18 cellular contexts compared by ENCODE assay signal in genomic region chr16:89027281-89027680, GRCh38. TPM values are rescaled to one million over a fixed set of nuclear protein-coding genes. Genes with fewer than 3 reads are reported as not detected.
A peak's percentile ranks its signal among the peaks of the same experiment; 100 is the strongest.
DNase-seq lines count a peak whose midpoint lies in the region; ATAC-seq and TF ChIP-seq lines count a peak whose summit lies in the region.
"Had no signal": no experiment of that assay in that cellular context is flagged by ENCODE, and none has a peak within 500 bp of the region (broad histone marks: within the 10 kb centered on the region; RNA-seq: fewer than 3 reads in every experiment).

No MANE protein-coding gene starts in this region.

- no peak for ATAC-seq in natural killer cell treated with Interleukin-12 subunit alpha and Interleukin-12 subunit beta and Interleukin-15 and Interleukin-18, amount 100 ng/mL, for 72 hours
- ATAC-seq in natural killer cell: no peak
- ATAC-seq in central memory CD8-positive, alpha-beta T cell (replicated peaks; ENCODE audit: extremely low read depth, poor library complexity, severe bottlenecking): no peak
- no peak for ATAC-seq in GM21367 (IDR thresholded peaks at IDR 0.05; ENCODE audit: unreplicated experiment)
- ATAC-seq: GM12878 had no signal

- no peak for DNase-seq in activated CD4-positive, alpha-beta memory T cell treated with anti-CD3 and anti-CD28 coated beads for 36 hours
- no peak for DNase-seq in activated CD4-positive, alpha-beta memory T cell treated with anti-CD3 and anti-CD28 coated beads, Interleukin-2, amount 10 ng/mL, durations not matched to agents 7 days and 5 days
- no peak for DNase-seq in natural killer cell treated with Interleukin-12 subunit alpha and Interleukin-12 subunit beta and Interleukin-15 and Interleukin-18, amount 100 ng/mL, for 72 hours (ENCODE audit: low spot score)
- DNase-seq in natural killer cell: no peak
- no peak for DNase-seq in central memory CD8-positive, alpha-beta T cell (ENCODE audit: low spot score in 2 of 2)
- DNase-seq: ACHN; BE2C; C1 segment of cervical spinal cord; CD4-positive, CD25-positive, alpha-beta regulatory T cell; CD8-positive, alpha-beta memory T cell; COR-L47; DMS 273 treated with DMSO at 0.1 percent for 48 hours; DMS53; DND-41; EL; H9 had no signal

- no peak for TF ChIP-seq CTCF in natural killer cell (IDR thresholded peaks at IDR 0.05)

- CTCF ChIA-PET in activated CD4-positive, alpha-beta memory T cell treated with anti-CD3 and anti-CD28 coated beads for 36 hours (lab: Charles Lee): no interaction called here
- CTCF ChIA-PET in activated CD4-positive, alpha-beta memory T cell treated with anti-CD3 and anti-CD28 coated beads, Interleukin-2, amount 10 ng/mL, durations not matched to agents 7 days and 5 days (lab: Charles Lee): no interaction called here

- H3K4me1 Mint-ChIP-seq in activated CD4-positive, alpha-beta memory T cell treated with anti-CD3 and anti-CD28 coated beads for 36 hours (ENCODE audit: low read depth): peaks cover 32% of the 10 kb centered on the region
- peaks cover 36% of the 10 kb centered on the region for H3K4me1 Mint-ChIP-seq in activated CD4-positive, alpha-beta memory T cell treated with anti-CD3 and anti-CD28 coated beads, Interleukin-2, amount 10 ng/mL, durations not matched to agents 7 days and 5 days
- H3K4me1 Mint-ChIP-seq in natural killer cell treated with Interleukin-12 subunit alpha and Interleukin-12 subunit beta and Interleukin-15 and Interleukin-18, amount 100 ng/mL, for 72 hours (ENCODE audit: low read depth in 2 of 2): peaks cover 43 to 54% of the 10 kb centered on the region in 2 donors
- peaks cover 20 to 27% of the 10 kb centered on the region in 2 donors for H3K4me1 Mint-ChIP-seq in natural killer cell
- peaks cover 37% of the 10 kb centered on the region for H3K4me1 Mint-ChIP-seq in central memory CD8-positive, alpha-beta T cell
- H3K4me1 Mint-ChIP-seq: H9 had no signal

- intact Hi-C loops in activated CD4-positive, alpha-beta memory T cell treated with anti-CD3 and anti-CD28 coated beads for 36 hours (cut with micrococcal nuclease): loop anchor here (2.0 to 10.0 kb wide), 3 partner anchors 70 to 478 kb away; partner anchors contain the start of genes SPG7 and ZNF778
- intact Hi-C loops in natural killer cell (cut with micrococcal nuclease): no loop called here

- POLR2A ChIA-PET in activated CD4-positive, alpha-beta memory T cell treated with anti-CD3 and anti-CD28 coated beads for 36 hours (lab: Charles Lee): no interaction called here
- POLR2A ChIA-PET in activated CD4-positive, alpha-beta memory T cell treated with anti-CD3 and anti-CD28 coated beads, Interleukin-2, amount 10 ng/mL, durations not matched to agents 7 days and 5 days (lab: Charles Lee): no interaction called here

- peak overlapping the region; percentile 25 for H3K27ac Mint-ChIP-seq in activated CD4-positive, alpha-beta memory T cell treated with anti-CD3 and anti-CD28 coated beads for 36 hours
- no peak overlapping the region for H3K27ac Mint-ChIP-seq in activated CD4-positive, alpha-beta memory T cell treated with anti-CD3 and anti-CD28 coated beads, Interleukin-2, amount 10 ng/mL, durations not matched to agents 7 days and 5 days
- H3K27ac Mint-ChIP-seq in natural killer cell treated with Interleukin-12 subunit alpha and Interleukin-12 subunit beta and Interleukin-15 and Interleukin-18, amount 100 ng/mL, for 72 hours: peak overlapping the region; percentile 98 to 99
- H3K27ac Mint-ChIP-seq in natural killer cell: peak overlapping the region in 1 of 2 donors; percentile 82
- H3K27ac Mint-ChIP-seq in central memory CD8-positive, alpha-beta T cell (ENCODE audit: low read depth): peak overlapping the region; percentile 32
- H3K27ac Mint-ChIP-seq: H9 had no signal

- H3K27me3 Mint-ChIP-seq in activated CD4-positive, alpha-beta memory T cell treated with anti-CD3 and anti-CD28 coated beads for 36 hours: no peaks in the 10 kb centered on the region
- H3K27me3 Mint-ChIP-seq in activated CD4-positive, alpha-beta memory T cell treated with anti-CD3 and anti-CD28 coated beads, Interleukin-2, amount 10 ng/mL, durations not matched to agents 7 days and 5 days: peaks cover 8% of the 10 kb centered on the region
- peaks cover 6 to 11% of the 10 kb centered on the region in 2 donors for H3K27me3 Mint-ChIP-seq in natural killer cell treated with Interleukin-12 subunit alpha and Interleukin-12 subunit beta and Interleukin-15 and Interleukin-18, amount 100 ng/mL, for 72 hours
- H3K27me3 Mint-ChIP-seq in natural killer cell (ENCODE audit: low read depth in 2 of 2): peaks cover 7 to 12% of the 10 kb centered on the region in 2 donors
- H3K27me3 Mint-ChIP-seq in central memory CD8-positive, alpha-beta T cell: no peaks in the 10 kb centered on the region

- H3K36me3 Mint-ChIP-seq in activated CD4-positive, alpha-beta memory T cell treated with anti-CD3 and anti-CD28 coated beads for 36 hours: peaks cover 10% of the 10 kb centered on the region
- peaks cover 14% of the 10 kb centered on the region for H3K36me3 Mint-ChIP-seq in activated CD4-positive, alpha-beta memory T cell treated with anti-CD3 and anti-CD28 coated beads, Interleukin-2, amount 10 ng/mL, durations not matched to agents 7 days and 5 days (ENCODE audit: low read depth)
- H3K36me3 Mint-ChIP-seq in natural killer cell treated with Interleukin-12 subunit alpha and Interleukin-12 subunit beta and Interleukin-15 and Interleukin-18, amount 100 ng/mL, for 72 hours: peaks cover 40% of the 10 kb centered on the region
- peaks cover 16% of the 10 kb centered on the region for H3K36me3 Mint-ChIP-seq in natural killer cell
- H3K36me3 Mint-ChIP-seq in central memory CD8-positive, alpha-beta T cell (ENCODE audit: insufficient read depth): peaks cover 3% of the 10 kb centered on the region

- no peak overlapping the region for H3K4me3 Mint-ChIP-seq in activated CD4-positive, alpha-beta memory T cell treated with anti-CD3 and anti-CD28 coated beads for 36 hours
- no peak overlapping the region for H3K4me3 Mint-ChIP-seq in activated CD4-positive, alpha-beta memory T cell treated with anti-CD3 and anti-CD28 coated beads, Interleukin-2, amount 10 ng/mL, durations not matched to agents 7 days and 5 days
- peak overlapping the region; percentile 65 for H3K4me3 Mint-ChIP-seq in natural killer cell treated with Interleukin-12 subunit alpha and Interleukin-12 subunit beta and Interleukin-15 and Interleukin-18, amount 100 ng/mL, for 72 hours
- H3K4me3 Mint-ChIP-seq in natural killer cell: no peak overlapping the region
- no peak overlapping the region for H3K4me3 Mint-ChIP-seq in central memory CD8-positive, alpha-beta T cell
- H3K4me3 Mint-ChIP-seq: CD4-positive, CD25-positive, alpha-beta regulatory T cell; CD8-positive, alpha-beta memory T cell; H9 had no signal

- H3K9me3 Mint-ChIP-seq in activated CD4-positive, alpha-beta memory T cell treated with anti-CD3 and anti-CD28 coated beads for 36 hours: peaks cover 25% of the 10 kb centered on the region
- peaks cover 27% of the 10 kb centered on the region for H3K9me3 Mint-ChIP-seq in activated CD4-positive, alpha-beta memory T cell treated with anti-CD3 and anti-CD28 coated beads, Interleukin-2, amount 10 ng/mL, durations not matched to agents 7 days and 5 days
- H3K9me3 Mint-ChIP-seq in natural killer cell treated with Interleukin-12 subunit alpha and Interleukin-12 subunit beta and Interleukin-15 and Interleukin-18, amount 100 ng/mL, for 72 hours: peaks cover 18% of the 10 kb centered on the region
- H3K9me3 Mint-ChIP-seq in natural killer cell: peaks cover 3 to 8% of the 10 kb centered on the region in 2 donors
- H3K9me3 Mint-ChIP-seq in central memory CD8-positive, alpha-beta T cell: peaks cover 22% of the 10 kb centered on the region

RNA-seq across cellular contexts. Expression of gene CBFA2T3, which starts 50.3 kb away (rescaled TPM):
- under 1 TPM in 1 of 2 experiments, not detected in 1; 0.12 TPM for total RNA-seq in activated CD4-positive, alpha-beta memory T cell treated with anti-CD3 and anti-CD28 coated beads for 36 hours
- not detected for total RNA-seq in activated CD4-positive, alpha-beta memory T cell treated with anti-CD3 and anti-CD28 coated beads, Interleukin-2, amount 10 ng/mL, durations not matched to agents 7 days and 5 days
- total RNA-seq in natural killer cell treated with Interleukin-12 subunit alpha and Interleukin-12 subunit beta and Interleukin-15 and Interleukin-18, amount 100 ng/mL, for 72 hours: 1 to 10 TPM; 2.3 to 2.9 TPM
- 1 to 10 TPM; 2.5 to 7.8 (median 4.2) TPM for total RNA-seq in natural killer cell
